In the genomic region with DNA sequence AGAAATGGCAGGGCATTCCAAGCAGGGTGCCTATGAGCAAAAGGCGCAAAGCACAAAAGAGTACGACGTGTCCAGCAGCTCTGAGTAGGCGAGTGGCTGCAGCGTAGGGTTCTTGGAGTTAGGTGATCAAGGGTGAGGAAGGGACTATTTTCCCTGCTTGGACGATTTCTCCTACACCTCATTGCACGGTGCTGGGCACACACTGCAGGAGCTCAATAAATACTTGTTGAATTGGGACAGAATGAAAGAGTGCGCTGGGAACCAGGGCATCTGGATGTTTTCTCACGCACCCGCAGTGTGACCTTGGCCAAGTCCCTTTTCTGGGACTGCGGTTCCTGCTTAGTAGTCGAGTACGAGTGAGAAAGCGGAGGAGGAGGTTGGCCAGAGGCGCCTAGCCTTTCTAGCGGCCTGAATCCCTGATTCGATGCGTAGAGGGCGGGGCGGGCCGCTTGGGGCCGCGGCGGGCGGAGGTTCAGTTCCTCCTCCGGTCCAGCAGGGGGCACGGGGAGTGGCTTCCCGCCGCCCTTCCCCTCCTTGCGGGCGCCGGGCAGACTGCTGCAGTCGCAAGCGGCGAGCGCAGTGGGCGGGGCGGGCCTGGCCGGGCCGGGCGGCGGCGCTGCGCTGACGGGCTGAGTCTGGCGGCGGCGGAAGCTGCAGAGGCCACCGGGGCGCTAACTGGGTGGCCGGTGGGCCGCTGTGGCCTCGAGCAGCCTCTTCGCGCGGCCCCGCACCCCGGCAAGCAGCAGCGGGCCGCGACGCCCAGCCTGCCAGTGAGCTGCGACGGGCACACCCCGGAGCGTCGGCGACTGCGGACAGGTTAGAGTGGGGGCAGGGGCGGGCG, we compare ENCODE assay signal across 8 cellular contexts. TPM values are rescaled to one million over a fixed set of nuclear protein-coding genes. Genes with fewer than 3 reads are reported as not detected.
DNase-seq lines count a peak whose midpoint lies in the region; ATAC-seq and TF ChIP-seq lines count a peak whose summit lies in the region.

A gene (plus strand): TSS at position 560 of the 841 bp plus-strand sequence. CDS start 333 bp downstream, outside the sequence.

- intact Hi-C loops in heart right ventricle (cut with DNase I), result no loop called here
- intact Hi-C loops in upper lobe of right lung (cut with DNase I), result no loop called here

- H3K4me1 Mint-ChIP-seq in T-cell, result peaks cover 31 to 44% (median 40%) of the 10 kb centered on the region in 3 donors
- H3K4me1 Mint-ChIP-seq in progenitor cell of endocrine pancreas (ENCODE audit: low read depth), result peaks cover 11% of the 10 kb centered on the region

- H3K4me1 ChIP-seq in heart right ventricle (peaks cover 0 to 26% (median 4%) of the 10 kb centered on the region in 9 donors), upper lobe of right lung (no peaks in the 10 kb centered on the region)

- in situ Hi-C loops in GM13976 (cut with MboI; ENCODE audit: low sequenced_read_pairs, unreplicated experiment), result no loop called here

- peaks cover 0 to 17% of the 10 kb centered on the region in 2 donors for H3K27me3 Mint-ChIP-seq in T-cell
- H3K27me3 Mint-ChIP-seq in progenitor cell of endocrine pancreas, result no peaks in the 10 kb centered on the region

- WGBS in heart right ventricle, 2 donors, result 1% methylated on average over 49 to 61 of the region's 71 CpGs

- H3K27ac ChIP-seq in heart right ventricle, result peak within 1 kb of the TSS; percentile 69 to 92 (median 88)
- peak within 1 kb of the TSS; percentile 80 for H3K27ac ChIP-seq in upper lobe of right lung

- peaks cover 2% of the 10 kb centered on the region for H3K36me3 Mint-ChIP-seq in T-cell
- peaks cover 4% of the 10 kb centered on the region for H3K36me3 Mint-ChIP-seq in progenitor cell of endocrine pancreas (ENCODE audit: insufficient read depth)

- peak within 1 kb of the TSS; percentile 86 to 93 for H3K27ac Mint-ChIP-seq in T-cell
- H3K27ac Mint-ChIP-seq in progenitor cell of endocrine pancreas, result peak within 1 kb of the TSS; percentile 74

- POLR2A ChIA-PET in T-cell (lab: Charles Lee), result interaction anchor here (1.1 to 1.9 kb wide), 2 partner anchors 9 kb away, joined by 4 to 9 read pairs; a partner anchor contains a TSS

- ATAC-seq in HG02852 (IDR thresholded peaks at IDR 0.05; ENCODE audit: unreplicated experiment) (peak; percentile 95), T-cell (replicated peaks in 1 of 4) (peak; percentile 95 to 100 (median 98)), heart right ventricle (peak; percentile 97 to 99 (median 99)), upper lobe of right lung (peak; percentile 100)

- CTCF ChIA-PET in T-cell (lab: Charles Lee), result interaction anchor here in 1 of 2 donors (0.6 to 1.8 kb wide), 8 partner anchors 9 to 962 kb away, joined by 3 to 22 read pairs (median 3); a partner anchor contains a TSS

- H3K4me3 Mint-ChIP-seq in T-cell (peak within 1 kb of the TSS; percentile 81 to 85 (median 83)), progenitor cell of endocrine pancreas (ENCODE audit: low read depth) (peak within 1 kb of the TSS; percentile 74)

- H3K36me3 ChIP-seq in heart right ventricle, result no peaks in the 10 kb centered on the region
- H3K36me3 ChIP-seq in upper lobe of right lung, result no peaks in the 10 kb centered on the region

- H3K27me3 ChIP-seq in heart right ventricle, result peaks cover 0 to 22% (median 0%) of the 10 kb centered on the region in 7 donors
- no peaks in the 10 kb centered on the region for H3K27me3 ChIP-seq in upper lobe of right lung

- TF ChIP-seq CTCF in GM13976 (IDR thresholded peaks at IDR 0.05; ENCODE audit: borderline replicate concordance, control extremely low read depth, extremely low read depth, insufficient read depth, missing control alignments) (peak; percentile 46), heart right ventricle (IDR thresholded peaks at IDR 0.05) (peak; percentile 61 to 81 (median 73)), progenitor cell of endocrine pancreas (IDR thresholded peaks at IDR 0.05; ENCODE audit: unreplicated experiment) (peak; percentile 68), upper lobe of right lung (IDR thresholded peaks at IDR 0.05) (peak; percentile 73)

- peak; percentile 90 for DNase-seq in GM13976 (ENCODE audit: low spot score)
- DNase-seq in NCI-H1436 treated with DMSO at 0.1 percent for 48 hours (lab: John Stamatoyannopoulos, UW), result peak; percentile 62
- DNase-seq in T-cell, result peak; percentile 62 to 85 (median 77)
- DNase-seq in amniotic epithelial cell (ENCODE audit: low read depth), result peak; percentile 84
- peak; percentile 87 to 89 for DNase-seq in heart right ventricle
- peak; percentile 77 for DNase-seq in progenitor cell of endocrine pancreas (ENCODE audit: low spot score, unreplicated experiment)
- peak; percentile 94 for DNase-seq in upper lobe of right lung

- H3K9me3 ChIP-seq in heart right ventricle, result no peaks in the 10 kb centered on the region
- H3K9me3 ChIP-seq in upper lobe of right lung, result no peaks in the 10 kb centered on the region

- H3K4me3 ChIP-seq in heart right ventricle, result peak within 1 kb of the TSS; percentile 58 to 89 (median 79)
- H3K4me3 ChIP-seq in upper lobe of right lung, result peak within 1 kb of the TSS; percentile 67

- H3K9me3 Mint-ChIP-seq in T-cell, result no peaks in the 10 kb centered on the region
- H3K9me3 Mint-ChIP-seq in progenitor cell of endocrine pancreas (ENCODE audit: low read depth), result peaks cover 8% of the 10 kb centered on the region

RNA-seq across cellular contexts. Expression of the gene that starts here (rescaled TPM):
- total RNA-seq in T-cell, result 10 to 100 TPM; 15.3 to 17.2 (median 16.2) TPM
- total RNA-seq in heart right ventricle, result 10 to 100 TPM; 10.5 to 12.8 (median 11.1) TPM
- polyA plus RNA-seq in heart right ventricle, result 1 to 10 TPM; 4.2 to 8.5 TPM
- total RNA-seq in progenitor cell of endocrine pancreas, result 23.2 TPM in 2 replicates
- total RNA-seq in upper lobe of right lung, result 16.0 TPM

Comparison
In these comparisons a context has a peak if more than half of its experiments do, and no peak if none do; other contexts are left out.
1. Peak in every context shown above with its lines: DNase-seq, ATAC-seq, H3K4me3 ChIP-seq and H3K27ac ChIP-seq.